In genomic region chr16:14635394-14636145, GRCh38 we compare ENCODE assay signal across 17 cellular contexts. TPM values are rescaled to one million over a fixed set of nuclear protein-coding genes. Genes with fewer than 3 reads are reported as not detected.
A peak's percentile ranks its signal among the peaks of the same experiment; 100 is the strongest.
DNase-seq lines count a peak whose midpoint lies in the region; ATAC-seq, FAIRE-seq and TF ChIP-seq lines count a peak whose summit lies in the region.
"Had no signal": no experiment of that assay in that cellular context is flagged by ENCODE, and none has a peak within 500 bp of the region (broad histone marks: within the 10 kb centered on the region; RNA-seq: fewer than 3 reads in every experiment).

No MANE protein-coding gene starts in this region.

- H3K9me3 Mint-ChIP-seq in activated B cell treated with CpG ODN at 0.5 μM for 24 hours (no peaks in the 10 kb centered on the region), immature natural killer cell (no peaks in the 10 kb centered on the region)
- H3K9me3 Mint-ChIP-seq: activated naive CD8-positive, alpha-beta T cell treated with anti-CD3 and anti-CD28 coated beads, Interleukin-2, amount 10 ng/mL, durations not matched to agents 7 days and 5 days had no signal

- no peak overlapping the region for H2AFZ ChIP-seq in SK-N-SH (ENCODE audit: low read depth)

- H3K36me3 Mint-ChIP-seq in activated B cell treated with CpG ODN at 0.5 μM for 24 hours (ENCODE audit: low read depth) (peaks cover 48% of the 10 kb centered on the region), immature natural killer cell (no peaks in the 10 kb centered on the region)

- intact Hi-C loops in activated B cell treated with CpG ODN at 0.5 μM for 24 hours (cut with micrococcal nuclease): loop anchor here (10.0 kb wide), 1 partner anchor 459 kb away; the partner anchor contains the start of gene RRN3

- peaks cover 71% of the 10 kb centered on the region for H4K20me1 ChIP-seq in SK-N-SH (ENCODE audit: insufficient read depth)

- TF ChIP-seq CTCF in SK-N-SH (IDR thresholded peaks at IDR 0.05): no peak
- no peak for TF ChIP-seq CTCF in activated B cell treated with CpG ODN at 0.5 μM for 24 hours (IDR thresholded peaks at IDR 0.05)

- no peak overlapping the region for H3K4me3 ChIP-seq in SK-N-SH (ENCODE audit: low read depth in 2 of 2, low read length in 1 of 2)
- no peak overlapping the region for H3K4me3 ChIP-seq in small intestine (ENCODE audit: low read depth in 1 of 2, low read length in 2 of 2)
- H3K4me3 ChIP-seq: coronary artery, left lung, right atrium auricular region had no signal

- FAIRE-seq in small intestine (lab: Jason Lieb, UNC) (no peak), frontal cortex (lab: Jason Lieb, UNC) (no peak)
- FAIRE-seq: A204.1 had no signal

- peaks cover 54% of the 10 kb centered on the region for H3K4me1 Mint-ChIP-seq in activated B cell treated with CpG ODN at 0.5 μM for 24 hours
- H3K4me1 Mint-ChIP-seq in immature natural killer cell: peaks cover 70 to 74% of the 10 kb centered on the region in 2 donors

- H3K27me3 ChIP-seq in SK-N-SH (ENCODE audit: insufficient read depth) (no peaks in the 10 kb centered on the region), small intestine (ENCODE audit: control insufficient read depth in 2 of 2, insufficient read depth in 2 of 2, low read length in 2 of 2) (no peaks in the 10 kb centered on the region)
- H3K27me3 ChIP-seq: left lung, right atrium auricular region had no signal

- H3F3A ChIP-seq in SK-N-SH (replicated peaks; ENCODE audit: insufficient read depth): peaks cover 8% of the 10 kb centered on the region

- H3K9me3 ChIP-seq in SK-N-SH (no peaks in the 10 kb centered on the region), small intestine (ENCODE audit: control insufficient read depth, low read depth) (no peaks in the 10 kb centered on the region)
- H3K9me3 ChIP-seq: left lung, right atrium auricular region had no signal

- ATAC-seq in SK-N-SH treated with all-trans-retinoic acid at 6 μM for 48 hours: no peak
- no peak for ATAC-seq in activated B cell treated with CpG ODN at 0.5 μM for 24 hours (ENCODE audit: low read depth)
- no peak for ATAC-seq in HG03175 (IDR thresholded peaks at IDR 0.05; ENCODE audit: unreplicated experiment)
- ATAC-seq: left lung had no signal

- no peaks in the 10 kb centered on the region for H3K9me2 ChIP-seq in SK-N-SH

- WGBS in SK-N-SH (ENCODE audit: low lambda C conversion rate): 87% methylated on average over 12 of the region's 12 CpGs
- 25 to 53% (median 44%) methylated on average over 12 of the region's 12 CpGs for WGBS in small intestine, 3 donors

- H3K4me3 Mint-ChIP-seq in activated B cell treated with CpG ODN at 0.5 μM for 24 hours (peak overlapping the region; percentile 15), immature natural killer cell (peak overlapping the region in 4 of 5 donors; percentile 11 to 100 (median 24))

- H3K4me1 ChIP-seq in SK-N-SH (ENCODE audit: control insufficient read depth in 1 of 2, insufficient read depth in 2 of 2, low read depth in 1 of 2, low read length in 1 of 2): peaks cover 8 to 9% of the 10 kb centered on the region in 2 experiments; a peak in 2 of 4 replicates
- H3K4me1 ChIP-seq in small intestine (ENCODE audit: control insufficient read depth in 2 of 2, insufficient read depth in 1 of 2, low read depth in 1 of 2, low read length in 1 of 2): peaks cover 12 to 19% of the 10 kb centered on the region in 2 donors

- H3K27me3 Mint-ChIP-seq in activated B cell treated with CpG ODN at 0.5 μM for 24 hours: no peaks in the 10 kb centered on the region
- H3K27me3 Mint-ChIP-seq in immature natural killer cell (ENCODE audit: low read depth in 3 of 3): peaks cover 6 to 16% (median 11%) of the 10 kb centered on the region in 3 donors
- H3K27me3 Mint-ChIP-seq: activated naive CD8-positive, alpha-beta T cell treated with anti-CD3 and anti-CD28 coated beads, Interleukin-2, amount 10 ng/mL, durations not matched to agents 7 days and 5 days had no signal

- H3K27ac ChIP-seq in SK-N-SH (ENCODE audit: low read depth in 2 of 2, low read length in 1 of 2): no peak overlapping the region
- peak overlapping the region; percentile 57 to 100 for H3K27ac ChIP-seq in small intestine (ENCODE audit: low read depth in 1 of 2, low read length in 1 of 2)
- H3K27ac ChIP-seq: coronary artery, right atrium auricular region had no signal

- TF ChIP-seq EP300 in SK-N-SH (IDR thresholded peaks at IDR 0.05; ENCODE audit: borderline replicate concordance in 1 of 2, low read depth in 1 of 2, low read length in 1 of 2): no peak

- DNase-seq in SK-N-SH (no peak), activated B cell treated with CpG ODN at 0.5 μM for 24 hours (no peak), immature natural killer cell (no peak), small intestine (peak; percentile 80), frontal cortex (ENCODE audit: low spot score in 2 of 2) (no peak), UCSD-AML1 (lab: John Stamatoyannopoulos, UW; ENCODE audit: unreplicated experiment) (no peak)
- DNase-seq: activated CD4-positive, alpha-beta T cell treated with anti-CD3 and anti-CD28 coated beads, Interleukin-2, amount 50 U/mL, for 4 hours; activated naive CD8-positive, alpha-beta T cell treated with anti-CD3 and anti-CD28 coated beads, Interleukin-2, amount 10 ng/mL, durations not matched to agents 7 days and 5 days; DMS153; left lung; substantia nigra had no signal

- H3K36me3 ChIP-seq in SK-N-SH (replicated peaks in 1 of 2; ENCODE audit: control insufficient read depth in 1 of 2, insufficient read depth in 2 of 2, low read length in 1 of 2) (peaks cover 4 to 36% of the 10 kb centered on the region in 2 experiments), small intestine (ENCODE audit: control insufficient read depth in 2 of 2, insufficient read depth in 2 of 2, low read length in 2 of 2) (peaks cover 0 to 4% of the 10 kb centered on the region in 2 donors)

- no peak overlapping the region for H3K9ac ChIP-seq in SK-N-SH

- H3K4me2 ChIP-seq in SK-N-SH: 0 out of 2 replicates have a peak overlapping the region, but pooled peaks have one; percentile 96

- TF ChIP-seq RAD21 in SK-N-SH (IDR thresholded peaks at IDR 0.05; ENCODE audit: low read length): no peak

- POLR2A ChIA-PET in SK-N-SH (lab: Yijun Ruan, JAX) (interaction anchor here (0.6 kb wide), 1 partner anchor 33 kb away, joined by 7 read pairs; no protein-coding TSS in a partner anchor), activated B cell treated with CpG ODN at 0.5 μM for 24 hours (lab: Charles Lee) (no interaction called here)

- H3K79me2 ChIP-seq in SK-N-SH (ENCODE audit: insufficient read depth): peaks cover 79% of the 10 kb centered on the region

- H3K27ac Mint-ChIP-seq in activated B cell treated with CpG ODN at 0.5 μM for 24 hours (no peak overlapping the region), immature natural killer cell (peak overlapping the region; percentile 75 to 100 (median 100))

- CTCF ChIA-PET in SK-N-SH (lab: Yijun Ruan, JAX): interaction anchor here (0.7 kb wide), 1 partner anchor 11 kb away, joined by 3 read pairs; no protein-coding TSS in a partner anchor
- CTCF ChIA-PET in activated B cell treated with CpG ODN at 0.5 μM for 24 hours (lab: Charles Lee): no interaction called here

TF ChIP-seq in SK-N-SH, 30 proteins besides CTCF, POLR2A, EP300 and RAD21 (continues in another document):
- no peak for TF ChIP-seq USF2 (IDR thresholded peaks at IDR 0.05; ENCODE audit: borderline replicate concordance, low read depth, low read length)
- no peak for TF ChIP-seq TEAD4 (IDR thresholded peaks at IDR 0.05; ENCODE audit: borderline replicate concordance, insufficient read depth)
- TF ChIP-seq FOSL2 (IDR thresholded peaks at IDR 0.05; ENCODE audit: borderline replicate concordance, low read depth): no peak
- TF ChIP-seq ELF1 (IDR thresholded peaks at IDR 0.05): no peak
- TF ChIP-seq NRF1 (IDR thresholded peaks at IDR 0.05; ENCODE audit: low read depth, low read length): no peak

TF ChIP-seq in SK-N-SH treated with all-trans-retinoic acid at 6 μM for 48 hours, 23 proteins besides CTCF, POLR2A, EP300 and RAD21 (continues in another document):
- TF ChIP-seq POU6F1 (CRISPR knock-in tag; IDR thresholded peaks at IDR 0.05; ENCODE audit: borderline replicate concordance, low read depth) (no peak), BACH2 (CRISPR knock-in tag; IDR thresholded peaks at IDR 0.05; ENCODE audit: borderline replicate concordance) (no peak), ISL1 (CRISPR knock-in tag; IDR thresholded peaks at IDR 0.05) (no peak), PPARA (CRISPR knock-in tag; IDR thresholded peaks at IDR 0.05; ENCODE audit: borderline replicate concordance) (no peak), ZC3H10 (CRISPR knock-in tag; IDR thresholded peaks at IDR 0.05) (no peak)

RNA-seq across cellular contexts. Expression of gene BFAR, which starts 2.8 kb away (rescaled TPM):
- polyA plus RNA-seq in SK-N-SH (2012; rRNA removed) (48.3 and 67.5 TPM in 2 replicates), immature natural killer cell (10 to 100 TPM; 33.7 to 48.0 (median 44.2) TPM), small intestine (10 to 100 TPM; 38.9 to 45.1 (median 42.3) TPM)
- 66.9 and 70.9 TPM in 2 replicates for polyA plus RNA-seq in SK-N-SH (2012; cell fraction: cytosol; rRNA removed)
- 22.5 and 37.6 TPM in 2 replicates for polyA plus RNA-seq in SK-N-SH (2012; cell fraction: nucleus; rRNA removed)
- total RNA-seq in activated B cell treated with CpG ODN at 0.5 μM for 24 hours (54.9 and 68.2 TPM in 2 replicates), frontal cortex (58.3 TPM)

RNA-seq across cellular contexts. Expression of gene PARN, which starts 5.5 kb away (rescaled TPM):
- polyA plus RNA-seq in SK-N-SH (2012; rRNA removed) (20.5 and 24.6 TPM in 2 replicates), immature natural killer cell (10 to 100 TPM; 36.3 to 60.4 (median 52.9) TPM), small intestine (10 to 100 TPM; 11.1 to 16.3 (median 15.2) TPM)
- polyA plus RNA-seq in SK-N-SH (2012; cell fraction: cytosol; rRNA removed): 26.8 and 31.7 TPM in 2 replicates
- polyA plus RNA-seq in SK-N-SH (2012; cell fraction: nucleus; rRNA removed): 29.1 and 33.5 TPM in 2 replicates
- total RNA-seq in activated B cell treated with CpG ODN at 0.5 μM for 24 hours (47.3 and 49.6 TPM in 2 replicates), frontal cortex (30.2 TPM)

RNA-seq across cellular contexts. Expression of gene PLA2G10, which starts 58.5 kb away (rescaled TPM):
- polyA plus RNA-seq in SK-N-SH (2012; rRNA removed) (not detected in 2 replicates), immature natural killer cell (not detected), small intestine (1 to 10 TPM; 5.7 to 8.0 (median 6.9) TPM)
- not detected in 2 replicates for polyA plus RNA-seq in SK-N-SH (2012; cell fraction: cytosol; rRNA removed)
- 0.05 and 0.15 TPM in 2 replicates for polyA plus RNA-seq in SK-N-SH (2012; cell fraction: nucleus; rRNA removed)
- total RNA-seq in activated B cell treated with CpG ODN at 0.5 μM for 24 hours (not detected in 2 replicates), frontal cortex (not detected)
- total RNA-seq: activated naive CD8-positive, alpha-beta T cell treated with anti-CD3 and anti-CD28 coated beads, Interleukin-2, amount 10 ng/mL, durations not matched to agents 7 days and 5 days; H4; right atrium auricular region had no signal

Comparison
In these comparisons a context has a peak if more than half of its experiments do, and no peak if none do; other contexts are left out.
1. H3K27ac ChIP-seq: peak in small intestine (2 of 2); none in SK-N-SH (0 of 2).